ENCODE assay signal across 17 cellular contexts in the genomic region with DNA sequence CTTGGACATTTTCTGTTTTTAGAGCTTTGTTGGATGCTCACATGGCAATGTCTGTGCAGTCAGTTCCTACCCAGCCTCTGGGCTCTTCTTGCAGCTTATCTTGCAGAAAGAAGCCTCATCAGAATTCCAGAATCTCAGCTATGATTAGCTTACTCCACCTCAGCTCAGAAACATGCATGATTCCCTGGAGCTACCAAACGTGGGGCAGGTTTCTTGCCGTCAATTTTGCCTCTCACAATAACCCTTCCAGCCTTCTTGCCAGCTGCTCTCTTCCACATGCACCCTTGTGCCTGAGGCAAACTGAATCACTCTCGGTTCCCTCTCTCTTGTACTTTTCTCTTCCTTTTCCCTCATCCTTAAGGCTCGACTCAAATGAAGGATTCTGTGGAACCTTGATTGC.
A peak's percentile ranks its signal among the peaks of the same experiment; 100 is the strongest.
DNase-seq lines count a peak whose midpoint lies in the region; ATAC-seq, FAIRE-seq and TF ChIP-seq lines count a peak whose summit lies in the region.
"Had no signal": no experiment of that assay in that cellular context is flagged by ENCODE, and none has a peak within 500 bp of the region (broad histone marks: within the 10 kb centered on the region; RNA-seq: fewer than 3 reads in every experiment).

No MANE protein-coding gene starts in this region.

- TF ChIP-seq CTCF in pancreas (IDR thresholded peaks at IDR 0.05): no peak

- 83 to 90% methylated on average over 4 of the region's 4 CpGs for WGBS in pancreas, 2 donors

- no peak for ATAC-seq in pancreas
- ATAC-seq: lower lobe of right lung, natural killer cell had no signal

- H3K9me3 ChIP-seq in pancreas: no peaks in the 10 kb centered on the region
- H3K9me3 ChIP-seq: lower lobe of right lung had no signal

- intact Hi-C loops in pancreas (cut with DNase I): no loop called here

- H3K4me1 ChIP-seq in pancreas: no peaks in the 10 kb centered on the region
- H3K4me1 ChIP-seq: lower lobe of right lung had no signal

- peaks cover 0 to 4% (median 0%) of the 10 kb centered on the region in 3 donors for H3K36me3 ChIP-seq in pancreas

- FAIRE-seq in pancreas (lab: Jason Lieb, UNC): no peak

- DNase-seq in EL: peak; percentile 90
- DNase-seq in T1000 (lab: John Stamatoyannopoulos, UW): peak; percentile 57
- DNase-seq in epithelial cell of prostate (ENCODE audit: low read depth, low spot score): peak; percentile 70
- DNase-seq in putamen (ENCODE audit: low spot score): peak; percentile 36
- no peak for DNase-seq in GF-D8 (lab: John Stamatoyannopoulos, UW)
- no peak for DNase-seq in NCI-H128 (lab: John Stamatoyannopoulos, UW; ENCODE audit: unreplicated experiment)
- DNase-seq in pancreas: no peak
- DNase-seq: DMS79 treated with DMSO at 0.1 percent for 48 hours; effector CD4-positive, alpha-beta T cell; H9; lower lobe of right lung; MM.1S; natural killer cell; NCI-H2029 treated with DMSO at 0.1 percent for 48 hours; NCI-H524 had no signal

- no peaks in the 10 kb centered on the region for H3K27me3 ChIP-seq in pancreas

- H3K27ac ChIP-seq in epithelial cell of prostate (peak overlapping the region; percentile 83), pancreas (no peak overlapping the region)
- H3K27ac ChIP-seq: C4-2B, lower lobe of right lung, SK-N-MC had no signal

- H3K4me3 ChIP-seq in pancreas: no peak overlapping the region
- H3K4me3 ChIP-seq: lower lobe of right lung, SK-N-MC had no signal

Comparison
In these comparisons a context has a peak if more than half of its experiments do, and no peak if none do; other contexts are left out.
1. DNase-seq: peak in EL (single experiment), T1000 (single experiment), epithelial cell of prostate (single experiment) and putamen (single experiment); none in GF-D8 (single experiment), NCI-H128 (single experiment) and pancreas (0 of 6).